ENCODE assay signal across 17 cellular contexts in the genomic region with DNA sequence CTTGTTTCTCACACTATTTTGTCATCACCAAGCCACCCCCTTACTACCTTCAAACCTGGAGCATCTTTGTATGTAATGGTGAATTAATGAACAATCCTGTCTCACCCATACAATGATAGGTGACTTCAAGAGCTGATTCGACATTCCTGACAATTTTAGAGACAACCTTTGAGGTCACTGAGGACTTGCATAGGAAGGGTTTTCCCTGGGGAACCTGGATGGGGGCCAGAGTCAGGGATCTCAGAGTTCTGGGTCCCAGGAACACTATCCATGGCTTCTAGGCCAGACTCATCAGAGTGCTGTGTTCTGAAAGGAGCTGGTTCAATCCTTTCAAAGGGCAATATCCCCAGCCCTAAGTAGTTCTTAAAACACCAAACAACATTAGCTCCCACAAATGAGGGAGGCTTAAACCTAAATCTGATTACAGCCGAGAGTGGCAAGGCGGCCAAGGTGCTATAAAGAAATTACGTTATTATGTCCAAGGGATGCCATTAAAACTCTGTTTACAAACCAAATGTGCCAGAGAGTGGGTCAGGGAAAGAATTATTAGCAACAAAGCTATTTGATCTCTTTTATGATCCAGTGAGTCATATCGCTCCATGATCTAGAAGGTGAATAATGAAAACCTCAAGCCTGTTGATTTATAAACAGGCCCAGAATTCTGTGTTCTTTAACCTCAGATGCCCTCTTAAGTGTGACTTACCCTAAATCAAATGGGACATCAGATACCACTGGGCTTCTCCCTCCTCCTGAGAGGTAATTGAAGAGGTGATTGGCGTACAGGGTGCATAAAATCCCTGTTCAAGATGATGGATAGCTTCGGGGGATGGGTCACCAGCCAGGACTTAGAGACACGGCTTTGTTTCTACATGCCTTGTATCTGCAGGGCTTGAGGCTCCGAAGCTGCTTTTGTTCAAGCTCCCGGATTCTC.
A peak's percentile ranks its signal among the peaks of the same experiment; 100 is the strongest.
DNase-seq lines count a peak whose midpoint lies in the region; ATAC-seq and TF ChIP-seq lines count a peak whose summit lies in the region.
"Had no signal": no experiment of that assay in that cellular context is flagged by ENCODE, and none has a peak within 500 bp of the region (broad histone marks: within the 10 kb centered on the region; RNA-seq: fewer than 3 reads in every experiment).

No MANE protein-coding gene starts in this region.

- H3K27ac ChIP-seq in IMR-90 (ENCODE audit: insufficient read depth, low read length) (no peak overlapping the region), tibial nerve (no peak overlapping the region)
- H3K27ac ChIP-seq: heart left ventricle had no signal

- H3K27me3 Mint-ChIP-seq in mesothelial cell of epicardium (ENCODE audit: low read depth), result no peaks in the 10 kb centered on the region
- H3K27me3 Mint-ChIP-seq: B cell had no signal

- CTCF ChIA-PET in IMR-90 (lab: Yijun Ruan, JAX), result no interaction called here

- peaks cover 3% of the 10 kb centered on the region; the same call in 1 of the 2 replicates for H3K9me3 ChIP-seq in IMR-90 (ENCODE audit: control insufficient read depth, insufficient read depth, low read length)
- H3K9me3 ChIP-seq in tibial nerve, result peaks cover 0 to 6% (median 0%) of the 10 kb centered on the region in 4 donors
- H3K9me3 ChIP-seq: HAP-1 had no signal

- H3K9me3 Mint-ChIP-seq in mesothelial cell of epicardium, result peaks cover 15% of the 10 kb centered on the region

- dilution Hi-C loops in IMR-90 (cut with HindIII; ENCODE audit: low sequenced_read_pairs, unreplicated experiment), result no loop called here

- H3K4ac ChIP-seq in IMR-90 (ENCODE audit: low read depth, low read length), result peak overlapping the region; percentile 76

- H2BK5ac ChIP-seq in IMR-90 (ENCODE audit: low read depth, low read length, poor library complexity, severe bottlenecking), result no peak overlapping the region

- TF ChIP-seq POLR2A in IMR-90 (IDR thresholded peaks at IDR 0.05; ENCODE audit: low read depth, low read length), result 0 out of 2 replicates have a peak, but pooled peaks have one; percentile 8
- no peak for TF ChIP-seq POLR2A in tibial nerve (IDR thresholded peaks at IDR 0.05)

- no peak overlapping the region for H3K4me2 ChIP-seq in IMR-90 (ENCODE audit: low read depth, low read length)

- H2AFZ ChIP-seq in IMR-90 (replicated peaks; ENCODE audit: low read length, poor library complexity), result no peak overlapping the region

- H3K18ac ChIP-seq in IMR-90 (ENCODE audit: low read depth, low read length), result peak overlapping the region; percentile 54; the same call in 1 of the 2 replicates

- H3K36me3 Mint-ChIP-seq in mesothelial cell of epicardium, result peaks cover 3% of the 10 kb centered on the region

- H3K79me1 ChIP-seq in IMR-90 (ENCODE audit: low read depth in 1 of 2, low read length in 2 of 2), result peaks cover 0 to 3% of the 10 kb centered on the region in 2 experiments; a peak in 1 of 4 replicates

- peak overlapping the region; percentile 73; the same call in 1 of the 3 replicates for H2BK15ac ChIP-seq in IMR-90 (ENCODE audit: low read depth, low read length)

- no peak for TF ChIP-seq CTCF in AG10803 (conservative IDR thresholded peaks at IDR 0.05; ENCODE audit: low read length)
- TF ChIP-seq CTCF in IMR-90 (conservative IDR thresholded peaks at IDR 0.05; ENCODE audit: low read depth, low read length), result no peak
- no peak for TF ChIP-seq CTCF in mesothelial cell of epicardium (IDR thresholded peaks at IDR 0.05; ENCODE audit: unreplicated experiment)
- TF ChIP-seq CTCF in tibial nerve (IDR thresholded peaks at IDR 0.05), result no peak

- no TSS peak for BruUV-seq in IMR-90 (replicated peaks; lab: Mats Ljungman, UMichigan)

- no peak overlapping the region for H2AK9ac ChIP-seq in IMR-90 (replicated peaks; ENCODE audit: low read depth, low read length, poor library complexity)

- H3K4me3 Mint-ChIP-seq in mesothelial cell of epicardium, result no peak overlapping the region
- H3K4me3 Mint-ChIP-seq: B cell; dendritic cell treated with granulocyte-macrophage colony-stimulating factor and Interleukin-4, amounts not matched to agents 40 ng/mL and 50 ng/mL, for 4 days had no signal

- no peak for TF ChIP-seq EP300 in tibial nerve (IDR thresholded peaks at IDR 0.05)

- no peak overlapping the region for H3K56ac ChIP-seq in IMR-90 (ENCODE audit: extremely low read depth, insufficient read depth, low read length)

- H4K5ac ChIP-seq in IMR-90 (ENCODE audit: low read depth, low read length), result peak overlapping the region; percentile 72

- H3K27me3 ChIP-seq in IMR-90 (ENCODE audit: control insufficient read depth, insufficient read depth, low read length) (no peaks in the 10 kb centered on the region), tibial nerve (no peaks in the 10 kb centered on the region)

- peaks cover 14% of the 10 kb centered on the region for H3K9me1 ChIP-seq in IMR-90 (ENCODE audit: insufficient read depth, low read length)

- in situ Hi-C loops in IMR-90 (cut with MboI; ENCODE audit: low sequenced_read_pairs), result loop anchor here (5.0 kb wide), 1 partner anchor 227 kb away; no protein-coding TSS in a partner anchor

- no peak overlapping the region for H3K9ac ChIP-seq in IMR-90 (ENCODE audit: low read depth, low read length)

- 0 out of 2 replicates have a peak overlapping the region, but pooled peaks have one; percentile 35 for H3K23ac ChIP-seq in IMR-90 (ENCODE audit: low read depth, low read length)

- no peaks in the 10 kb centered on the region for H4K20me1 ChIP-seq in IMR-90 (ENCODE audit: insufficient read depth, low read length)

- H3K36me3 ChIP-seq in IMR-90 (ENCODE audit: control insufficient read depth, insufficient read depth, low read length) (no peaks in the 10 kb centered on the region), tibial nerve (no peaks in the 10 kb centered on the region)
- H3K36me3 ChIP-seq: HAP-1, heart left ventricle had no signal

- peak overlapping the region; percentile 92 for H3K27ac Mint-ChIP-seq in mesothelial cell of epicardium
- H3K27ac Mint-ChIP-seq: B cell; dendritic cell treated with granulocyte-macrophage colony-stimulating factor and Interleukin-4, amounts not matched to agents 40 ng/mL and 50 ng/mL, for 4 days had no signal

- peak; percentile 11; the same call in 1 of the 2 replicates for ATAC-seq in IMR-90 (ENCODE audit: low read depth)
- ATAC-seq in GM19397 (IDR thresholded peaks at IDR 0.05; ENCODE audit: unreplicated experiment), result no peak
- ATAC-seq in GM18517 (IDR thresholded peaks at IDR 0.05; ENCODE audit: unreplicated experiment), result no peak
- ATAC-seq: heart left ventricle had no signal

- peak overlapping the region; percentile 33 for H2AK5ac ChIP-seq in IMR-90 (ENCODE audit: low read depth, low read length)

- H3K4me1 ChIP-seq in IMR-90 (ENCODE audit: control insufficient read depth, insufficient read depth, low read length) (peaks cover 19% of the 10 kb centered on the region), tibial nerve (no peaks in the 10 kb centered on the region)
- H3K4me1 ChIP-seq: HAP-1, heart left ventricle had no signal

- TF ChIP-seq RAD21 in IMR-90 (IDR thresholded peaks at IDR 0.05; ENCODE audit: low read length), result no peak

- 17% methylated on average over 2 of the region's 10 CpGs; no CpG with 5 or more reads in 1 of the 2 experiments for WGBS in IMR-90 (ENCODE audit: extremely low coverage in 2 of 2, insufficient read length in 1 of 2), 2 experiments
- 59 to 65% methylated on average over 10 of the region's 10 CpGs for WGBS in tibial nerve, 2 donors

- DNase-seq in AG10803 (ENCODE audit: low read depth) (peak; percentile 69), IMR-90 (peak; percentile 65), amniotic epithelial cell (ENCODE audit: low read depth) (peak; percentile 89), mesothelial cell of epicardium (ENCODE audit: low spot score in 2 of 2, unreplicated experiment in 2 of 2) (no peak), tibial nerve (ENCODE audit: low spot score in 2 of 2) (no peak)
- DNase-seq in stimulated activated CD4-positive, alpha-beta T cell treated with anti-CD3 and anti-CD28 coated beads, Interleukin-4, amount 100 ng/mL, for 24 hours, result no peak
- DNase-seq: activated naive CD4-positive, alpha-beta T cell; heart left ventricle; midbrain; NCI-H526 treated with DMSO at 0.1 percent for 48 hours; stimulated activated CD4-positive, alpha-beta T cell treated with anti-CD3 and anti-CD28 coated beads, Interleukin-12 subunit alpha, Interleukin-12 subunit beta, amount 100 ng/mL, for 4 hours; SW 1271 had no signal

- intact Hi-C loops in IMR-90 (cut with micrococcal nuclease), result loop anchor here (10.0 kb wide), 1 partner anchor 441 kb away; no protein-coding TSS in a partner anchor

- H2BK20ac ChIP-seq in IMR-90 (ENCODE audit: low read depth, low read length), result peak overlapping the region; percentile 79; the same call in 1 of the 2 replicates

- H4K91ac ChIP-seq in IMR-90 (ENCODE audit: insufficient read depth, low read depth, low read length), result 0 out of 2 replicates have a peak overlapping the region, but pooled peaks have one; percentile 49

- POLR2A ChIA-PET in IMR-90 (lab: Charles Lee; ENCODE audit: unreplicated experiment), result interaction anchor here (0.7 kb wide), 1 partner anchor 245 kb away, joined by 3 read pairs; no protein-coding TSS in a partner anchor

- no peak overlapping the region for H3K4me3 ChIP-seq in AG10803 (ENCODE audit: low read length)
- no peak overlapping the region for H3K4me3 ChIP-seq in IMR-90 (ENCODE audit: insufficient read depth, low read depth, low read length)
- H3K4me3 ChIP-seq in tibial nerve, result no peak overlapping the region
- H3K4me3 ChIP-seq: HAP-1, heart left ventricle had no signal

- H3K4me1 Mint-ChIP-seq in mesothelial cell of epicardium, result peaks cover 61% of the 10 kb centered on the region
- H3K4me1 Mint-ChIP-seq: B cell had no signal

- peak overlapping the region; percentile 70 for H2BK120ac ChIP-seq in IMR-90 (ENCODE audit: low read depth, low read length)

- H3K14ac ChIP-seq in IMR-90 (replicated peaks; ENCODE audit: low read depth, low read length), result peak overlapping the region; percentile 58

- peak overlapping the region in 1 of 2 experiments; percentile 43; a peak in 1 of 4 replicates for H4K8ac ChIP-seq in IMR-90 (ENCODE audit: low read depth in 2 of 2, low read length in 2 of 2)

TF ChIP-seq in IMR-90, 13 proteins besides CTCF, POLR2A, EP300 and RAD21 (continues in another document):
- TF ChIP-seq SMC3 (IDR thresholded peaks at IDR 0.05; ENCODE audit: low read depth, low read length) (no peak), CEBPB (IDR thresholded peaks at IDR 0.05; ENCODE audit: low read depth, low read length) (no peak), MAZ (IDR thresholded peaks at IDR 0.05; ENCODE audit: borderline replicate concordance, low read depth, low read length) (no peak)
- TF ChIP-seq, protein P1, sequence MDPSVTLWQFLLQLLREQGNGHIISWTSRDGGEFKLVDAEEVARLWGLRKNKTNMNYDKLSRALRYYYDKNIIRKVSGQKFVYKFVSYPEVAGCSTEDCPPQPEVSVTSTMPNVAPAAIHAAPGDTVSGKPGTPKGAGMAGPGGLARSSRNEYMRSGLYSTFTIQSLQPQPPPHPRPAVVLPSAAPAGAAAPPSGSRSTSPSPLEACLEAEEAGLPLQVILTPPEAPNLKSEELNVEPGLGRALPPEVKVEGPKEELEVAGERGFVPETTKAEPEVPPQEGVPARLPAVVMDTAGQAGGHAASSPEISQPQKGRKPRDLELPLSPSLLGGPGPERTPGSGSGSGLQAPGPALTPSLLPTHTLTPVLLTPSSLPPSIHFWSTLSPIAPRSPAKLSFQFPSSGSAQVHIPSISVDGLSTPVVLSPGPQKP (IDR thresholded peaks at IDR 0.05; ENCODE audit: borderline replicate concordance, low read depth, low read length), result no peak

Comparison
In these comparisons a context has a peak if more than half of its experiments do, and no peak if none do; other contexts are left out.
1. DNase-seq: peak in AG10803 (single experiment), IMR-90 (single experiment) and amniotic epithelial cell (single experiment); none in mesothelial cell of epicardium (0 of 2), stimulated activated CD4-positive, alpha-beta T cell treated with anti-CD3 and anti-CD28 coated beads, Interleukin-4, amount 100 ng/mL, for 24 hours (single experiment) and tibial nerve (0 of 2).